9 cellular contexts compared by ENCODE assay signal in the genomic region with DNA sequence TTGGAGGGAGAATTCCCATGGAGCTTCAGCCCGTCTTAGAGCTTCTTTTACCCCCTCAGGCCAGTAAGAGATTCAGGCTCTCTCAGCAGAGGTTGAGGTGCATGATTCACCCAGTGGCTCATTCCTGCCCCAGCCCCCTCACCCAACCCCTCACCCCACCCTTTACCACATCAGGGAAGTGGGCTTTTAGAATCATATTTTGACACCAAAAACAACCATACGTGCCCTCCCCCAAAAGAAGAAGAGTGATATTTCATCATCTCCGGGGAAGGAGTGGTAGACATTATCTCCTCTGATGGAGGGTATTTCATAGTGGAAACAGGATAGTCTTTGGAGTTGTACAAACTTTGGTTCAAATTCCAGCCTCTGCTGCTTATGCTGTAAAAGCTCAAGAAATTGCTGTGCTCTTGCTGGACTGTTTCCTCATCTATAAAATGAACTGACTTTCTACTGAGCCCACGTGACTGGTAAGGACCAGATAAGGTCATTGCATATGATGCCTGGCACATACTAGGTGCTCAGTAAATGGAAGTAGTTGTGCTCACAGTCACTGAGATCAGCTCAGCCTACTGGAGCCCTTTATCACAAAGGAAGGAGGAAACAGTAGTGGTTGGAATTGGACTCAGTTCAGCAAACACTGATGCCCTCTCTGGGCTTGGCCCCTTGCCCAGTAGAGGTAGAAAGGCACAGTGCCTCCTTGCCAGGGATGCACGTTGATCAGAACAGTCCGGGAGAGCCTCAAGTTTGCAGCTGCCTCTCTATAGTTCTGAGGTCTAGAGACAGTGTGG. TPM values are rescaled to one million over a fixed set of nuclear protein-coding genes. Genes with fewer than 3 reads are reported as not detected.
A peak's percentile ranks its signal among the peaks of the same experiment; 100 is the strongest.
DNase-seq lines count a peak whose midpoint lies in the region; ATAC-seq, FAIRE-seq and TF ChIP-seq lines count a peak whose summit lies in the region.
"Had no signal": no experiment of that assay in that cellular context is flagged by ENCODE, and none has a peak within 500 bp of the region (broad histone marks: within the 10 kb centered on the region; RNA-seq: fewer than 3 reads in every experiment).

No MANE protein-coding gene starts in this region.

- H4K8ac ChIP-seq in trophoblast cell (ENCODE audit: low read depth, low read length): no peak overlapping the region

- no peaks in the 10 kb centered on the region for H3K36me3 ChIP-seq in trophoblast cell (ENCODE audit: control insufficient read depth in 1 of 2, insufficient read depth in 2 of 2, low read length in 2 of 2)

- H4K91ac ChIP-seq in trophoblast cell (ENCODE audit: low read depth, low read length): peak overlapping the region; percentile 78

- peaks cover 2% of the 10 kb centered on the region for H3K9me3 ChIP-seq in trophoblast cell (ENCODE audit: insufficient read depth, low read depth, low read length)

- peaks cover 14 to 35% of the 10 kb centered on the region in 2 experiments for H3K4me1 ChIP-seq in trophoblast cell (ENCODE audit: control insufficient read depth in 1 of 2, insufficient read depth in 2 of 2, low read length in 2 of 2)

- H3K79me1 ChIP-seq in trophoblast cell (ENCODE audit: low read length): peaks cover 34% of the 10 kb centered on the region

- H2BK5ac ChIP-seq in trophoblast cell (ENCODE audit: low read depth, low read length, poor library complexity): no peak overlapping the region

- no peak overlapping the region for H3K4me2 ChIP-seq in trophoblast cell (ENCODE audit: low read length)

- no peak overlapping the region for H2AFZ ChIP-seq in trophoblast cell (ENCODE audit: insufficient read depth, low read length, poor library complexity)

- TF ChIP-seq EP300 in Ishikawa (IDR thresholded peaks at IDR 0.05; ENCODE audit: borderline replicate concordance): no peak

- H4K12ac ChIP-seq in trophoblast cell (ENCODE audit: low read depth, low read length): no peak overlapping the region

- H3K18ac ChIP-seq in trophoblast cell (ENCODE audit: low read length): peak overlapping the region; percentile 16

- no peak overlapping the region for H3K4ac ChIP-seq in trophoblast cell (ENCODE audit: low read depth, low read length)

- TF ChIP-seq RAD21 in Ishikawa (IDR thresholded peaks at IDR 0.05; ENCODE audit: low read depth): no peak

- FAIRE-seq in HTR-8/SVneo (lab: Jason Lieb, UNC): no peak

- no peaks in the 10 kb centered on the region for H3K27me3 ChIP-seq in trophoblast cell (ENCODE audit: insufficient read depth, low read length)

- H3K14ac ChIP-seq in trophoblast cell (ENCODE audit: low read length): peak overlapping the region; percentile 64

- H3K23ac ChIP-seq in trophoblast cell (ENCODE audit: low read length): no peak overlapping the region

- no CpG with 5 or more reads among the region's 6 CpGs for WGBS in trophoblast cell (ENCODE audit: extremely low coverage, insufficient coverage, insufficient read length)

- no peak for ATAC-seq in HG03097 (IDR thresholded peaks at IDR 0.05; ENCODE audit: low FRiP score, unreplicated experiment)

- H3K79me2 ChIP-seq in trophoblast cell (ENCODE audit: control insufficient read depth, insufficient read depth, low read length, poor library complexity): no peaks in the 10 kb centered on the region

- H3K27ac ChIP-seq in trophoblast cell (ENCODE audit: low read depth, low read length): no peak overlapping the region

- H2AK5ac ChIP-seq in trophoblast cell (ENCODE audit: low read length): peak overlapping the region; percentile 44

- peak overlapping the region; percentile 52 for H2BK120ac ChIP-seq in trophoblast cell (ENCODE audit: insufficient read depth, low read length, poor library complexity)

- no peak overlapping the region for H3K9ac ChIP-seq in trophoblast cell (ENCODE audit: low read length)

- peak; percentile 68 for DNase-seq in NCI-H69 (lab: John Stamatoyannopoulos, UW)
- peak; percentile 65 for DNase-seq in activated gamma-delta T cell treated with anti-CD3 and anti-CD28 coated beads, Interleukin-2, amount 50 U/mL, for 16 hours (ENCODE audit: low read depth)
- no peak for DNase-seq in trophoblast cell
- no peak for DNase-seq in HTR-8/SVneo (ENCODE audit: insufficient read length, low spot score)
- DNase-seq in mesenteric fat pad (ENCODE audit: low spot score): no peak
- DNase-seq: SW 1271 had no signal

- peak overlapping the region; percentile 89 for H2BK12ac ChIP-seq in trophoblast cell (ENCODE audit: low read length)

- H3K4me3 ChIP-seq in trophoblast cell (ENCODE audit: low read depth, low read length): no peak overlapping the region

TF ChIP-seq in Ishikawa, 13 proteins besides CTCF, POLR2A, EP300 and RAD21:
- TF ChIP-seq NFIC (IDR thresholded peaks at IDR 0.05) (0 out of 2 replicates have a peak, but pooled peaks have one; percentile 19), REST (IDR thresholded peaks at IDR 0.05; ENCODE audit: low read depth) (no peak), ZBTB7A (IDR thresholded peaks at IDR 0.05; ENCODE audit: low read depth) (no peak)
- TF ChIP-seq, protein P1, sequence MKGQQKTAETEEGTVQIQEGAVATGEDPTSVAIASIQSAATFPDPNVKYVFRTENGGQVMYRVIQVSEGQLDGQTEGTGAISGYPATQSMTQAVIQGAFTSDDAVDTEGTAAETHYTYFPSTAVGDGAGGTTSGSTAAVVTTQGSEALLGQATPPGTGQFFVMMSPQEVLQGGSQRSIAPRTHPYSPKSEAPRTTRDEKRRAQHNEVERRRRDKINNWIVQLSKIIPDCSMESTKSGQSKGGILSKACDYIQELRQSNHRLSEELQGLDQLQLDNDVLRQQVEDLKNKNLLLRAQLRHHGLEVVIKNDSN (IDR thresholded peaks at IDR 0.05): no peak

RNA-seq across cellular contexts. Expression of gene CCL5, which starts 18.3 kb away (rescaled TPM):
- 1.3 and 1.7 TPM in 2 replicates for polyA plus RNA-seq in trophoblast cell (2013)
- 4.0 TPM for total RNA-seq in mesenteric fat pad

RNA-seq across cellular contexts. Expression of gene HEATR9, which starts 29.8 kb away (rescaled TPM):
- polyA plus RNA-seq in trophoblast cell (2013): 0.04 TPM in 1 of 2 replicates, not detected in the other
- not detected for total RNA-seq in mesenteric fat pad
- total RNA-seq: lung microvascular endothelial cell had no signal

RNA-seq across cellular contexts. Expression of gene RDM1, which starts 32.1 kb away (rescaled TPM):
- polyA plus RNA-seq in trophoblast cell (2013): 1.2 TPM in 2 replicates
- not detected for total RNA-seq in mesenteric fat pad
- total RNA-seq: lung microvascular endothelial cell had no signal

RNA-seq across cellular contexts. Expression of gene LYZL6, which starts 45.0 kb away (rescaled TPM):
- polyA plus RNA-seq in trophoblast cell (2013): not detected in 2 replicates
- not detected for total RNA-seq in mesenteric fat pad
- total RNA-seq: lung microvascular endothelial cell had no signal

Comparison
In these comparisons a context has a peak if more than half of its experiments do, and no peak if none do; other contexts are left out.
1. DNase-seq: peak in NCI-H69 (single experiment) and activated gamma-delta T cell treated with anti-CD3 and anti-CD28 coated beads, Interleukin-2, amount 50 U/mL, for 16 hours (single experiment); none in trophoblast cell (0 of 2), HTR-8/SVneo (single experiment) and mesenteric fat pad (single experiment).